In genomic region chr10:61963669-61964058, GRCh38 we compare ENCODE assay signal across 15 cellular contexts.
DNase-seq lines count a peak whose midpoint lies in the region; ATAC-seq, FAIRE-seq and TF ChIP-seq lines count a peak whose summit lies in the region.
"Had no signal": no experiment of that assay in that cellular context is flagged by ENCODE, and none has a peak within 500 bp of the region (broad histone marks: within the 10 kb centered on the region; RNA-seq: fewer than 3 reads in every experiment).

No MANE protein-coding gene starts in this region.

- peak overlapping the region; percentile 61 to 88 (median 80) for H3K27ac Mint-ChIP-seq in CD4-positive, CD25-positive, alpha-beta regulatory T cell
- peak overlapping the region; percentile 10; the same call in 1 of the 2 replicates for H3K27ac Mint-ChIP-seq in GM23338
- H3K27ac Mint-ChIP-seq in activated naive CD8-positive, alpha-beta T cell treated with anti-CD3 and anti-CD28 coated beads, Interleukin-2, amount 50 U/mL, for 24 hours, result peak overlapping the region; percentile 85

- no peaks in the 10 kb centered on the region for H3K9me3 ChIP-seq in CD4-positive, CD25-positive, alpha-beta regulatory T cell (ENCODE audit: control insufficient read depth in 2 of 2, low read length in 2 of 2)
- no peaks in the 10 kb centered on the region for H3K9me3 ChIP-seq in muscle layer of duodenum (ENCODE audit: control insufficient read depth in 1 of 2, low read length in 2 of 2)
- H3K9me3 ChIP-seq: gastrocnemius medialis had no signal

- in situ Hi-C loops in G401 (cut with HindIII; ENCODE audit: low sequenced_read_pairs), result no loop called here

- H3K36me3 Mint-ChIP-seq in CD4-positive, CD25-positive, alpha-beta regulatory T cell, result peaks cover 39% of the 10 kb centered on the region
- H3K36me3 Mint-ChIP-seq in GM23338 (ENCODE audit: low read depth), result no peaks in the 10 kb centered on the region
- peaks cover 41% of the 10 kb centered on the region for H3K36me3 Mint-ChIP-seq in activated naive CD8-positive, alpha-beta T cell treated with anti-CD3 and anti-CD28 coated beads, Interleukin-2, amount 50 U/mL, for 24 hours (ENCODE audit: low read depth)

- H3K4me1 Mint-ChIP-seq in CD4-positive, CD25-positive, alpha-beta regulatory T cell, result peaks cover 41 to 85% (median 68%) of the 10 kb centered on the region in 4 donors
- peaks cover 16% of the 10 kb centered on the region for H3K4me1 Mint-ChIP-seq in GM23338
- H3K4me1 Mint-ChIP-seq in activated naive CD8-positive, alpha-beta T cell treated with anti-CD3 and anti-CD28 coated beads, Interleukin-2, amount 50 U/mL, for 24 hours, result peaks cover 90% of the 10 kb centered on the region

- no peak overlapping the region for H3K27ac ChIP-seq in CD4-positive, CD25-positive, alpha-beta regulatory T cell (ENCODE audit: insufficient read depth, low read length, poor library complexity, severe bottlenecking)
- H3K27ac ChIP-seq in GM23338 (ENCODE audit: low read depth), result no peak overlapping the region
- peak overlapping the region; percentile 64 for H3K27ac ChIP-seq in muscle layer of duodenum (ENCODE audit: low read length)
- H3K27ac ChIP-seq: parathyroid adenoma had no signal

- no peak overlapping the region for H3K4me3 ChIP-seq in CD4-positive, CD25-positive, alpha-beta regulatory T cell (ENCODE audit: low read depth, low read length)
- H3K4me3 ChIP-seq in GM23338 (no peak overlapping the region), muscle layer of duodenum (ENCODE audit: low read depth in 1 of 2, low read length in 2 of 2) (no peak overlapping the region)

- peak overlapping the region; percentile 75 for H2AFZ ChIP-seq in GM23338
- H2AFZ ChIP-seq: parathyroid adenoma had no signal

- no peaks in the 10 kb centered on the region for H3K79me2 ChIP-seq in GM23338 (replicated peaks; ENCODE audit: insufficient read depth)
- H3K79me2 ChIP-seq: parathyroid adenoma had no signal

- no peak for DNase-seq in CD4-positive, CD25-positive, alpha-beta regulatory T cell
- DNase-seq in GM23338 (ENCODE audit: low spot score), result no peak
- DNase-seq in activated naive CD8-positive, alpha-beta T cell treated with anti-CD3 and anti-CD28 coated beads, Interleukin-2, amount 50 U/mL, for 24 hours, result no peak
- no peak for DNase-seq in G401 (ENCODE audit: low spot score)
- DNase-seq in NOMO-1 (lab: John Stamatoyannopoulos, UW; ENCODE audit: unreplicated experiment in 2 of 2), result no peak
- no peak for DNase-seq in urothelium cell line (ENCODE audit: low spot score)
- DNase-seq: dermis blood vessel endothelial cell; gastrocnemius medialis; MV-4-11; NCI-H524; stimulated activated CD4-positive, alpha-beta T cell treated with anti-CD3 and anti-CD28 coated beads, Interleukin-2, amount 100 ng/mL, for 48 hours had no signal

- H4K20me1 ChIP-seq in GM23338 (replicated peaks; ENCODE audit: insufficient read depth), result no peaks in the 10 kb centered on the region

- no peaks in the 10 kb centered on the region for H3F3A ChIP-seq in GM23338 (replicated peaks; ENCODE audit: low read depth)

- ATAC-seq in CD4-positive, CD25-positive, alpha-beta regulatory T cell (ENCODE audit: low read depth in 2 of 2), result no peak
- ATAC-seq in GM23338 (no peak), HG03565 (IDR thresholded peaks at IDR 0.05; ENCODE audit: unreplicated experiment) (no peak)
- no peak for ATAC-seq in activated naive CD8-positive, alpha-beta T cell treated with anti-CD3 and anti-CD28 coated beads, Interleukin-2, amount 50 U/mL, for 24 hours
- ATAC-seq: gastrocnemius medialis had no signal

- H3K9me3 Mint-ChIP-seq in CD4-positive, CD25-positive, alpha-beta regulatory T cell, result peaks cover 0 to 2% (median 0%) of the 10 kb centered on the region in 7 donors
- H3K9me3 Mint-ChIP-seq in GM23338, result no peaks in the 10 kb centered on the region; the same call in 2 of the 3 replicates
- no peaks in the 10 kb centered on the region for H3K9me3 Mint-ChIP-seq in activated naive CD8-positive, alpha-beta T cell treated with anti-CD3 and anti-CD28 coated beads, Interleukin-2, amount 50 U/mL, for 24 hours

- no peak for TF ChIP-seq CTCF in GM23338 (conservative IDR thresholded peaks at IDR 0.05; ENCODE audit: low read depth in 2 of 2)

- no peaks in the 10 kb centered on the region for H3K27me3 Mint-ChIP-seq in CD4-positive, CD25-positive, alpha-beta regulatory T cell
- no peaks in the 10 kb centered on the region for H3K27me3 Mint-ChIP-seq in GM23338 (ENCODE audit: insufficient read depth, low read depth, poor library complexity)
- no peaks in the 10 kb centered on the region for H3K27me3 Mint-ChIP-seq in activated naive CD8-positive, alpha-beta T cell treated with anti-CD3 and anti-CD28 coated beads, Interleukin-2, amount 50 U/mL, for 24 hours

- no peaks in the 10 kb centered on the region for H3K27me3 ChIP-seq in CD4-positive, CD25-positive, alpha-beta regulatory T cell (ENCODE audit: control insufficient read depth, insufficient read depth, low read length)
- H3K27me3 ChIP-seq in GM23338 (ENCODE audit: insufficient read depth) (no peaks in the 10 kb centered on the region), muscle layer of duodenum (ENCODE audit: low read depth, low read length) (no peaks in the 10 kb centered on the region)
- H3K27me3 ChIP-seq: gastrocnemius medialis had no signal

- H3K9me2 ChIP-seq in GM23338 (ENCODE audit: insufficient read depth), result no peaks in the 10 kb centered on the region

- H3K36me3 ChIP-seq in CD4-positive, CD25-positive, alpha-beta regulatory T cell (ENCODE audit: control insufficient read depth, insufficient read depth, low read length), result peaks cover 29% of the 10 kb centered on the region
- H3K36me3 ChIP-seq in GM23338 (ENCODE audit: insufficient read depth), result no peaks in the 10 kb centered on the region
- no peaks in the 10 kb centered on the region for H3K36me3 ChIP-seq in muscle layer of duodenum (ENCODE audit: control insufficient read depth in 1 of 2, insufficient read depth in 2 of 2, low read length in 2 of 2)
- H3K36me3 ChIP-seq: gastrocnemius medialis had no signal

- no peak for FAIRE-seq in urothelium cell line (lab: Jason Lieb, UNC)
- FAIRE-seq: H54 had no signal

- peaks cover 49% of the 10 kb centered on the region for H3K4me1 ChIP-seq in CD4-positive, CD25-positive, alpha-beta regulatory T cell (ENCODE audit: control insufficient read depth, insufficient read depth, low read length, poor library complexity, severe bottlenecking)
- H3K4me1 ChIP-seq in GM23338 (ENCODE audit: insufficient read depth), result peaks cover 21% of the 10 kb centered on the region
- H3K4me1 ChIP-seq in muscle layer of duodenum (ENCODE audit: control insufficient read depth in 1 of 2, insufficient read depth in 2 of 2, low read length in 2 of 2), result peaks cover 15 to 18% of the 10 kb centered on the region in 2 donors
- H3K4me1 ChIP-seq: parathyroid adenoma had no signal

- peak overlapping the region in 1 of 4 donors; percentile 53 for H3K4me3 Mint-ChIP-seq in CD4-positive, CD25-positive, alpha-beta regulatory T cell
- no peak overlapping the region for H3K4me3 Mint-ChIP-seq in GM23338
- H3K4me3 Mint-ChIP-seq in activated naive CD8-positive, alpha-beta T cell treated with anti-CD3 and anti-CD28 coated beads, Interleukin-2, amount 50 U/mL, for 24 hours, result peak overlapping the region; percentile 7

- H3K4me2 ChIP-seq in GM23338, result no peak overlapping the region

TF ChIP-seq in GM23338, 12 proteins besides CTCF, POLR2A, EP300 and RAD21:
- no peak for TF ChIP-seq ZNF114 (CRISPR knock-in tag; IDR thresholded peaks at IDR 0.05)
- no peak for TF ChIP-seq JUNB (IDR thresholded peaks at IDR 0.05; ENCODE audit: unreplicated experiment)

Comparison
In these comparisons a context has a peak if more than half of its experiments do, and no peak if none do; other contexts are left out.
1. H3K27ac Mint-ChIP-seq: peak in every context shown above with its lines; median percentile 85 in activated naive CD8-positive, alpha-beta T cell treated with anti-CD3 and anti-CD28 coated beads, Interleukin-2, amount 50 U/mL, for 24 hours; 80 in CD4-positive, CD25-positive, alpha-beta regulatory T cell; 10 in GM23338.